In genomic region chr6:122399055-122399347, GRCh38 we compare ENCODE assay signal across 1 cellular context.
TF ChIP-seq lines count a peak whose summit lies in the region.

No MANE protein-coding gene starts in this region.

TF ChIP-seq in K562, 482 proteins besides CTCF, POLR2A, EP300 and RAD21 (continued from another document):
- TF ChIP-seq, protein P1, sequence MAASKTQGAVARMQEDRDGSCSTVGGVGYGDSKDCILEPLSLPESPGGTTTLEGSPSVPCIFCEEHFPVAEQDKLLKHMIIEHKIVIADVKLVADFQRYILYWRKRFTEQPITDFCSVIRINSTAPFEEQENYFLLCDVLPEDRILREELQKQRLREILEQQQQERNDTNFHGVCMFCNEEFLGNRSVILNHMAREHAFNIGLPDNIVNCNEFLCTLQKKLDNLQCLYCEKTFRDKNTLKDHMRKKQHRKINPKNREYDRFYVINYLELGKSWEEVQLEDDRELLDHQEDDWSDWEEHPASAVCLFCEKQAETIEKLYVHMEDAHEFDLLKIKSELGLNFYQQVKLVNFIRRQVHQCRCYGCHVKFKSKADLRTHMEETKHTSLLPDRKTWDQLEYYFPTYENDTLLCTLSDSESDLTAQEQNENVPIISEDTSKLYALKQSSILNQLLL (CRISPR knock-in tag; IDR thresholded peaks at IDR 0.05; ENCODE audit: borderline replicate concordance), result no peak
- TF ChIP-seq SOX6 (IDR thresholded peaks at IDR 0.05) (no peak), ZNF239 (CRISPR knock-in tag; IDR thresholded peaks at IDR 0.05) (no peak), SLC30A9 (CRISPR knock-in tag; IDR thresholded peaks at IDR 0.05) (no peak), RBM25 (IDR thresholded peaks at IDR 0.05; ENCODE audit: low read depth, low read length, severe bottlenecking) (no peak), BMI1 (IDR thresholded peaks at IDR 0.05; ENCODE audit: low read length) (no peak), HEY1 (CRISPR knock-in tag; IDR thresholded peaks at IDR 0.05; ENCODE audit: borderline replicate concordance) (no peak), ZNF696 (CRISPR knock-in tag; conservative IDR thresholded peaks at IDR 0.05) (no peak), CAMTA2 (CRISPR knock-in tag; conservative IDR thresholded peaks at IDR 0.05) (no peak), HDGF (IDR thresholded peaks at IDR 0.05) (no peak), PML (IDR thresholded peaks at IDR 0.05; ENCODE audit: low read length) (peak; percentile 6; the same call in 1 of the 2 replicates), FOSL1 (tag; conservative IDR thresholded peaks at IDR 0.05) (0 out of 2 replicates have a peak, but pooled peaks have one; percentile 30), IRF2 (CRISPR knock-in tag; IDR thresholded peaks at IDR 0.05) (no peak), MAZ (CRISPR knock-in tag; conservative IDR thresholded peaks at IDR 0.05 in 1 of 2, IDR thresholded peaks at IDR 0.05 in 1 of 2) (0 out of 4 replicates have a peak, but pooled peaks of 1 of the 2 experiments have one; percentile 3), TCF7L2 (IDR thresholded peaks at IDR 0.05; ENCODE audit: low read depth, low read length) (no peak), SAFB2 (IDR thresholded peaks at IDR 0.05; ENCODE audit: borderline replicate concordance, low read depth, low read length, severe bottlenecking) (no peak), CBX8 (IDR thresholded peaks at IDR 0.05; ENCODE audit: borderline replicate concordance, extremely low read depth, low read depth, low read length, poor library complexity, severe bottlenecking) (no peak), SUPT5H (IDR thresholded peaks at IDR 0.05) (0 out of 2 replicates have a peak, but pooled peaks have one; percentile 70)
- TF ChIP-seq, protein P2, sequence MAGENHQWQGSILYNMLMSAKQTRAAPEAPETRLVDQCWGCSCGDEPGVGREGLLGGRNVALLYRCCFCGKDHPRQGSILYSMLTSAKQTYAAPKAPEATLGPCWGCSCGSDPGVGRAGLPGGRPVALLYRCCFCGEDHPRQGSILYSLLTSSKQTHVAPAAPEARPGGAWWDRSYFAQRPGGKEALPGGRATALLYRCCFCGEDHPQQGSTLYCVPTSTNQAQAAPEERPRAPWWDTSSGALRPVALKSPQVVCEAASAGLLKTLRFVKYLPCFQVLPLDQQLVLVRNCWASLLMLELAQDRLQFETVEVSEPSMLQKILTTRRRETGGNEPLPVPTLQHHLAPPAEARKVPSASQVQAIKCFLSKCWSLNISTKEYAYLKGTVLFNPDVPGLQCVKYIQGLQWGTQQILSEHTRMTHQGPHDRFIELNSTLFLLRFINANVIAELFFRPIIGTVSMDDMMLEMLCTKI (IDR thresholded peaks at IDR 0.05; ENCODE audit: partially characterized antibody), result no peak
